ENCODE assay signal across 13 cellular contexts in the genomic region with DNA sequence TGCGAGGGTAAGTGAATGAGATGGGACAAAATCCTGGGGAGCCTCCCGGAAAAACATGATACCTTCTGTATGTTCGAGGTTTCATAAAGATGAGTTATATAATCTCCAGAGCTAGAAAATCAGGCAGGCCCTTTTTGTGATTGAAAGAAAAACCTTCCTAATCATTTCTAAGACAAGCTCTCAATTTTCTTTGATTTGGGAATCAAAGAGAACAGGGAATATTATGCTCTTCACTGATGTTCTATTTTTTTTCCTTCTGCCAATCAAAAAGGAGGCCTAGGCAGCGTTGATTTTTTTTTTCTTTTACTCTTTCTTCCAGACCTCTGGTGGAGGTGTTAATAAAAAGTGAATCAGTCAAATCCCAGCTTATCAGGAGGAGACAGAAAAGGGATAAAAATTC. TPM values are rescaled to one million over a fixed set of nuclear protein-coding genes. Genes with fewer than 3 reads are reported as not detected.
DNase-seq lines count a peak whose midpoint lies in the region; ATAC-seq lines count a peak whose summit lies in the region.
"Had no signal": no experiment of that assay in that cellular context is flagged by ENCODE, and none has a peak within 500 bp of the region (broad histone marks: within the 10 kb centered on the region; RNA-seq: fewer than 3 reads in every experiment).

No MANE protein-coding gene starts in this region.

- in situ Hi-C loops in GM23248 (cut with MboI): no loop called here

- H3K79me2 ChIP-seq in GM23248 (ENCODE audit: insufficient read depth): no peaks in the 10 kb centered on the region

- no peaks in the 10 kb centered on the region for H4K20me1 ChIP-seq in GM23248 (ENCODE audit: insufficient read depth)

- H3K27me3 ChIP-seq in GM23248 (replicated peaks; ENCODE audit: insufficient read depth) (no peaks in the 10 kb centered on the region), SJCRH30 (no peaks in the 10 kb centered on the region)

- H3K9me2 ChIP-seq in GM23248 (ENCODE audit: insufficient read depth): no peaks in the 10 kb centered on the region

- H3K4me3 ChIP-seq in GM23248 (no peak overlapping the region), SJCRH30 (no peak overlapping the region)

- H3K36me3 ChIP-seq in GM23248 (ENCODE audit: low read depth) (no peaks in the 10 kb centered on the region), SJCRH30 (no peaks in the 10 kb centered on the region)

- peaks cover 19% of the 10 kb centered on the region for H3K4me1 ChIP-seq in GM23248 (ENCODE audit: insufficient read depth)
- H3K4me1 ChIP-seq in SJCRH30: peaks cover 13% of the 10 kb centered on the region
- H3K4me1 ChIP-seq: Caco-2 had no signal

- peak overlapping the region; percentile 3; the same call in 1 of the 2 replicates for H2AFZ ChIP-seq in GM23248

- ATAC-seq in GM21526 (IDR thresholded peaks at IDR 0.05; ENCODE audit: low FRiP score, unreplicated experiment): no peak
- ATAC-seq: CD8-positive, alpha-beta T cell; HCT116 had no signal

- H3K9me3 ChIP-seq in GM23248 (ENCODE audit: low read depth) (no peaks in the 10 kb centered on the region), SJCRH30 (replicated peaks) (no peaks in the 10 kb centered on the region)
- H3K9me3 ChIP-seq: Caco-2 had no signal

- H3K4me2 ChIP-seq in GM23248 (ENCODE audit: unreplicated experiment): no peak overlapping the region

- H3F3A ChIP-seq in GM23248 (ENCODE audit: insufficient read depth): peaks cover 13% of the 10 kb centered on the region; the same call in 1 of the 2 replicates

- 70% methylated on average over 4 of the region's 4 CpGs for WGBS in GM23248 (ENCODE audit: low coverage in 1 of 2, low lambda C conversion rate in 2 of 2, missing lambda C conversion rate in 2 of 2), 2 experiments

- no peak overlapping the region for H3K9ac ChIP-seq in GM23248

- DNase-seq in GM23248: peak; percentile 23
- DNase-seq in SJCRH30: peak; percentile 6 to 13
- peak; percentile 19 for DNase-seq in iris pigment epithelial cell (ENCODE audit: low read depth)
- peak; percentile 42 for DNase-seq in putamen (ENCODE audit: low spot score)
- no peak for DNase-seq in SKM-1 (lab: John Stamatoyannopoulos, UW; ENCODE audit: unreplicated experiment)
- no peak for DNase-seq in stimulated activated CD4-positive, alpha-beta T cell treated with anti-CD3 and anti-CD28 coated beads, Interleukin-4, amount 100 ng/mL, for 4 hours
- DNase-seq: Caco-2; CD8-positive, alpha-beta T cell; DMS53; GF-D8 had no signal

- H3K27ac ChIP-seq in GM23248: no peak overlapping the region
- peak overlapping the region; percentile 5; the same call in 1 of the 2 replicates for H3K27ac ChIP-seq in SJCRH30

RNA-seq across cellular contexts. Expression of gene DIRAS3, which starts 34.5 kb away (rescaled TPM):
- total RNA-seq in GM23248 (2014; rRNA removed; shearing (Covaris generic)): 4.8 and 12.1 TPM in 2 replicates
- 13.3 and 18.5 TPM in 2 replicates for polyA plus RNA-seq in GM23248 (2016; fragmentation: Nextera tagmentation; extraction: Ambion mirVana)
- 0.41 and 0.42 TPM in 2 replicates for total RNA-seq in SJCRH30 (2014; rRNA removed; shearing (Covaris generic))
- total RNA-seq: Caco-2; CD8-positive, alpha-beta T cell had no signal
- polyA plus RNA-seq: CD14-positive monocyte had no signal

Comparison
In these comparisons a context has a peak if more than half of its experiments do, and no peak if none do; other contexts are left out.
1. DNase-seq: peak in GM23248 (single experiment), SJCRH30 (2 of 2), iris pigment epithelial cell (single experiment) and putamen (single experiment); none in SKM-1 (single experiment) and stimulated activated CD4-positive, alpha-beta T cell treated with anti-CD3 and anti-CD28 coated beads, Interleukin-4, amount 100 ng/mL, for 4 hours (0 of 2).